ENCODE assay signal across 1 cellular context in the genomic region with DNA sequence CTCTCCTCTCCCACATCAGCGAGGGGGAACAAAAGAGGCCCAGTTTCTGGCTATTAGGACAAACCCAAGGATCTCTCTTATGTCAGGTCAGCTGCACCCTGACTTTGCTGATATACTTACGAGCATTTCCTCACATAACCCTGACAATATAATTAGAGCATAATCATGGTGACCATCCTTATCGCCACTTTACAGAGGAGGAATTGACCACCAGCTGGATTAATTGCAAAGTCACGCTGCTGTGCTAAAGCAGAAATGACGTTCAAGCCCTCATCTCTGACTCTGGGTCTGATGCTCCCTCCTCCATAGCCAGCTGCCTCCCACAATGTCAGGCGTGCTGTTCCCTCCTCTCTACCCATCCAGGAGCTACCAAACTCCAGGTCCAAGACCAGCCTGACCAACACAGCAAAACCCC.
TF ChIP-seq lines count a peak whose summit lies in the region.

No MANE protein-coding gene starts in this region.

TF ChIP-seq in K562, 482 proteins besides CTCF, POLR2A, EP300 and RAD21 (continued from another document and continues in another):
- TF ChIP-seq, protein P1, sequence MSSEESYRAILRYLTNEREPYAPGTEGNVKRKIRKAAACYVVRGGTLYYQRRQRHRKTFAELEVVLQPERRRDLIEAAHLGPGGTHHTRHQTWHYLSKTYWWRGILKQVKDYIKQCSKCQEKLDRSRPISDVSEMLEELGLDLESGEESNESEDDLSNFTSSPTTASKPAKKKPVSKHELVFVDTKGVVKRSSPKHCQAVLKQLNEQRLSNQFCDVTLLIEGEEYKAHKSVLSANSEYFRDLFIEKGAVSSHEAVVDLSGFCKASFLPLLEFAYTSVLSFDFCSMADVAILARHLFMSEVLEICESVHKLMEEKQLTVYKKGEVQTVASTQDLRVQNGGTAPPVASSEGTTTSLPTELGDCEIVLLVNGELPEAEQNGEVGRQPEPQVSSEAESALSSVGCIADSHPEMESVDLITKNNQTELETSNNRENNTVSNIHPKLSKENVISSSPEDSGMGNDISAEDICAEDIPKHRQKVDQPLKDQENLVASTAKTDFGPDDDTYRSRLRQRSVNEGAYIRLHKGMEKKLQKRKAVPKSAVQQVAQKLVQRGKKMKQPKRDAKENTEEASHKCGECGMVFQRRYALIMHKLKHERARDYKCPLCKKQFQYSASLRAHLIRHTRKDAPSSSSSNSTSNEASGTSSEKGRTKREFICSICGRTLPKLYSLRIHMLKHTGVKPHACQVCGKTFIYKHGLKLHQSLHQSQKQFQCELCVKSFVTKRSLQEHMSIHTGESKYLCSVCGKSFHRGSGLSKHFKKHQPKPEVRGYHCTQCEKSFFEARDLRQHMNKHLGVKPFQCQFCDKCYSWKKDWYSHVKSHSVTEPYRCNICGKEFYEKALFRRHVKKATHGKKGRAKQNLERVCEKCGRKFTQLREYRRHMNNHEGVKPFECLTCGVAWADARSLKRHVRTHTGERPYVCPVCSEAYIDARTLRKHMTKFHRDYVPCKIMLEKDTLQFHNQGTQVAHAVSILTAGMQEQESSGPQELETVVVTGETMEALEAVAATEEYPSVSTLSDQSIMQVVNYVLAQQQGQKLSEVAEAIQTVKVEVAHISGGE (CRISPR knock-in tag; IDR thresholded peaks at IDR 0.05) = no peak
- no peak for TF ChIP-seq GMEB1 (CRISPR knock-in tag; IDR thresholded peaks at IDR 0.05)
- TF ChIP-seq TARDBP (IDR thresholded peaks at IDR 0.05) = no peak
- TF ChIP-seq, protein P2, sequence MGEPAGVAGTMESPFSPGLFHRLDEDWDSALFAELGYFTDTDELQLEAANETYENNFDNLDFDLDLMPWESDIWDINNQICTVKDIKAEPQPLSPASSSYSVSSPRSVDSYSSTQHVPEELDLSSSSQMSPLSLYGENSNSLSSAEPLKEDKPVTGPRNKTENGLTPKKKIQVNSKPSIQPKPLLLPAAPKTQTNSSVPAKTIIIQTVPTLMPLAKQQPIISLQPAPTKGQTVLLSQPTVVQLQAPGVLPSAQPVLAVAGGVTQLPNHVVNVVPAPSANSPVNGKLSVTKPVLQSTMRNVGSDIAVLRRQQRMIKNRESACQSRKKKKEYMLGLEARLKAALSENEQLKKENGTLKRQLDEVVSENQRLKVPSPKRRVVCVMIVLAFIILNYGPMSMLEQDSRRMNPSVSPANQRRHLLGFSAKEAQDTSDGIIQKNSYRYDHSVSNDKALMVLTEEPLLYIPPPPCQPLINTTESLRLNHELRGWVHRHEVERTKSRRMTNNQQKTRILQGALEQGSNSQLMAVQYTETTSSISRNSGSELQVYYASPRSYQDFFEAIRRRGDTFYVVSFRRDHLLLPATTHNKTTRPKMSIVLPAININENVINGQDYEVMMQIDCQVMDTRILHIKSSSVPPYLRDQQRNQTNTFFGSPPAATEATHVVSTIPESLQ (CRISPR knock-in tag; IDR thresholded peaks at IDR 0.05) = no peak
- no peak for TF ChIP-seq SUPT5H (IDR thresholded peaks at IDR 0.05)
- no peak for TF ChIP-seq CHD2 (IDR thresholded peaks at IDR 0.05; ENCODE audit: low read depth, low read length)
- no peak for TF ChIP-seq DMBX1 (CRISPR knock-in tag; IDR thresholded peaks at IDR 0.05; ENCODE audit: borderline replicate concordance)
- TF ChIP-seq ZNF408 (CRISPR knock-in tag; IDR thresholded peaks at IDR 0.05; ENCODE audit: low read depth) = no peak
- peak; percentile 86 for TF ChIP-seq MEIS2 (IDR thresholded peaks at IDR 0.05; ENCODE audit: partially characterized antibody)
- TF ChIP-seq TEAD2 (tag; IDR thresholded peaks at IDR 0.05) = no peak
- no peak for TF ChIP-seq ZNF311 (CRISPR knock-in tag; IDR thresholded peaks at IDR 0.05)
- TF ChIP-seq ZNF507 (tag; conservative IDR thresholded peaks at IDR 0.05) = no peak
- TF ChIP-seq HMGXB4 (CRISPR knock-in tag; IDR thresholded peaks at IDR 0.05) = no peak
- TF ChIP-seq CCNT2 (IDR thresholded peaks at IDR 0.05; ENCODE audit: borderline replicate concordance, extremely low read depth, insufficient read length, low read depth, low read length) = peak; percentile 71
- TF ChIP-seq NR2F6 (CRISPR knock-in tag; IDR thresholded peaks at IDR 0.05) = no peak
- TF ChIP-seq MAFG (tag; conservative IDR thresholded peaks at IDR 0.05) = peak; percentile 99
- TF ChIP-seq POLR2H (tag; IDR thresholded peaks at IDR 0.05; ENCODE audit: low read depth) = no peak
- TF ChIP-seq, protein P3, sequence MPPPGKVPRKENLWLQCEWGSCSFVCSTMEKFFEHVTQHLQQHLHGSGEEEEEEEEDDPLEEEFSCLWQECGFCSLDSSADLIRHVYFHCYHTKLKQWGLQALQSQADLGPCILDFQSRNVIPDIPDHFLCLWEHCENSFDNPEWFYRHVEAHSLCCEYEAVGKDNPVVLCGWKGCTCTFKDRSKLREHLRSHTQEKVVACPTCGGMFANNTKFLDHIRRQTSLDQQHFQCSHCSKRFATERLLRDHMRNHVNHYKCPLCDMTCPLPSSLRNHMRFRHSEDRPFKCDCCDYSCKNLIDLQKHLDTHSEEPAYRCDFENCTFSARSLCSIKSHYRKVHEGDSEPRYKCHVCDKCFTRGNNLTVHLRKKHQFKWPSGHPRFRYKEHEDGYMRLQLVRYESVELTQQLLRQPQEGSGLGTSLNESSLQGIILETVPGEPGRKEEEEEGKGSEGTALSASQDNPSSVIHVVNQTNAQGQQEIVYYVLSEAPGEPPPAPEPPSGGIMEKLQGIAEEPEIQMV (tag; conservative IDR thresholded peaks at IDR 0.05; ENCODE audit: low read depth) = 0 out of 2 replicates have a peak, but pooled peaks have one; percentile 14
- TF ChIP-seq EHMT2 (IDR thresholded peaks at IDR 0.05) = peak; percentile 69; the same call in 1 of the 2 replicates
- TF ChIP-seq FUS (optimal IDR thresholded peaks at IDR 0.05; ENCODE audit: low read depth, low read length) = no peak
- no peak for TF ChIP-seq HDGF (IDR thresholded peaks at IDR 0.05)
- TF ChIP-seq GABPA (tag; conservative IDR thresholded peaks at IDR 0.05; ENCODE audit: low read depth) = peak; percentile 29; the same call in 1 of the 2 replicates
- TF ChIP-seq, protein P4, sequence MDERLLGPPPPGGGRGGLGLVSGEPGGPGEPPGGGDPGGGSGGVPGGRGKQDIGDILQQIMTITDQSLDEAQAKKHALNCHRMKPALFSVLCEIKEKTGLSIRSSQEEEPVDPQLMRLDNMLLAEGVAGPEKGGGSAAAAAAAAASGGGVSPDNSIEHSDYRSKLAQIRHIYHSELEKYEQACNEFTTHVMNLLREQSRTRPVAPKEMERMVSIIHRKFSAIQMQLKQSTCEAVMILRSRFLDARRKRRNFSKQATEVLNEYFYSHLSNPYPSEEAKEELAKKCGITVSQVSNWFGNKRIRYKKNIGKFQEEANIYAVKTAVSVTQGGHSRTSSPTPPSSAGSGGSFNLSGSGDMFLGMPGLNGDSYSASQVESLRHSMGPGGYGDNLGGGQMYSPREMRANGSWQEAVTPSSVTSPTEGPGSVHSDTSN (CRISPR knock-in tag; IDR thresholded peaks at IDR 0.05; ENCODE audit: low read depth) = no peak
- TF ChIP-seq, protein P4 (tag; conservative IDR thresholded peaks at IDR 0.05; ENCODE audit: low read depth) = peak; percentile 68
- peak; percentile 56 for TF ChIP-seq MYC (IDR thresholded peaks at IDR 0.05; ENCODE audit: low read depth, low read length)
- TF ChIP-seq MYC (CRISPR knock-in tag; IDR thresholded peaks at IDR 0.05; ENCODE audit: borderline replicate concordance, low read depth) = no peak
- no peak for TF ChIP-seq CCAR2 (IDR thresholded peaks at IDR 0.05; ENCODE audit: low read depth, low read length)
- TF ChIP-seq KLF6 (CRISPR knock-in tag; IDR thresholded peaks at IDR 0.05; ENCODE audit: borderline replicate concordance) = no peak
- peak; percentile 45; the same call in 1 of the 2 replicates for TF ChIP-seq EP400 (IDR thresholded peaks at IDR 0.05)
- no peak; the same call in 1 of the 2 replicates for TF ChIP-seq NFRKB (IDR thresholded peaks at IDR 0.05; ENCODE audit: low read depth)
- TF ChIP-seq ZNF41 (CRISPR knock-in tag; conservative IDR thresholded peaks at IDR 0.05) = no peak
- TF ChIP-seq, protein P5, sequence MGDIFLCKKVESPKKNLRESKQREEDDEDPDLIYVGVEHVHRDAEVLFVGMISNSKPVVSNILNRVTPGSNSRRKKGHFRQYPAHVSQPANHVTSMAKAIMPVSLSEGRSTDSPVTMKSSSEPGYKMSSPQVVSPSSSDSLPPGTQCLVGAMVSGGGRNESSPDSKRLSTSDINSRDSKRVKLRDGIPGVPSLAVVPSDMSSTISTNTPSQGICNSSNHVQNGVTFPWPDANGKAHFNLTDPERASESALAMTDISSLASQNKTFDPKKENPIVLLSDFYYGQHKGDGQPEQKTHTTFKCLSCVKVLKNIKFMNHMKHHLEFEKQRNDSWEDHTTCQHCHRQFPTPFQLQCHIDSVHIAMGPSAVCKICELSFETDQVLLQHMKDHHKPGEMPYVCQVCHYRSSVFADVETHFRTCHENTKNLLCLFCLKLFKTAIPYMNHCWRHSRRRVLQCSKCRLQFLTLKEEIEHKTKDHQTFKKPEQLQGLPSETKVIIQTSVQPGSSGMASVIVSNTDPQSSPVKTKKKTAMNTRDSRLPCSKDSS (IDR thresholded peaks at IDR 0.05; ENCODE audit: low read depth, partially characterized antibody) = no peak
- TF ChIP-seq BRF1 (IDR thresholded peaks at IDR 0.05; ENCODE audit: borderline replicate concordance, extremely low read depth, insufficient read length) = no peak
- TF ChIP-seq TAF9B (IDR thresholded peaks at IDR 0.05; ENCODE audit: partially characterized antibody) = peak; percentile 96
- no peak for TF ChIP-seq BRD9 (IDR thresholded peaks at IDR 0.05; ENCODE audit: low read depth, partially characterized antibody)
- TF ChIP-seq NR1H2 (CRISPR knock-in tag; IDR thresholded peaks at IDR 0.05) = no peak
- TF ChIP-seq, protein P6, sequence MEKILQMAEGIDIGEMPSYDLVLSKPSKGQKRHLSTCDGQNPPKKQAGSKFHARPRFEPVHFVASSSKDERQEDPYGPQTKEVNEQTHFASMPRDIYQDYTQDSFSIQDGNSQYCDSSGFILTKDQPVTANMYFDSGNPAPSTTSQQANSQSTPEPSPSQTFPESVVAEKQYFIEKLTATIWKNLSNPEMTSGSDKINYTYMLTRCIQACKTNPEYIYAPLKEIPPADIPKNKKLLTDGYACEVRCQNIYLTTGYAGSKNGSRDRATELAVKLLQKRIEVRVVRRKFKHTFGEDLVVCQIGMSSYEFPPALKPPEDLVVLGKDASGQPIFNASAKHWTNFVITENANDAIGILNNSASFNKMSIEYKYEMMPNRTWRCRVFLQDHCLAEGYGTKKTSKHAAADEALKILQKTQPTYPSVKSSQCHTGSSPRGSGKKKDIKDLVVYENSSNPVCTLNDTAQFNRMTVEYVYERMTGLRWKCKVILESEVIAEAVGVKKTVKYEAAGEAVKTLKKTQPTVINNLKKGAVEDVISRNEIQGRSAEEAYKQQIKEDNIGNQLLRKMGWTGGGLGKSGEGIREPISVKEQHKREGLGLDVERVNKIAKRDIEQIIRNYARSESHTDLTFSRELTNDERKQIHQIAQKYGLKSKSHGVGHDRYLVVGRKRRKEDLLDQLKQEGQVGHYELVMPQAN (IDR thresholded peaks at IDR 0.05; ENCODE audit: borderline replicate concordance) = no peak
- TF ChIP-seq BHLHE40 (IDR thresholded peaks at IDR 0.05; ENCODE audit: low read length) = peak; percentile 66
- TF ChIP-seq BCOR (IDR thresholded peaks at IDR 0.05) = peak; percentile 53; the same call in 1 of the 2 replicates
- no peak for TF ChIP-seq PATZ1 (CRISPR knock-in tag; IDR thresholded peaks at IDR 0.05; ENCODE audit: borderline replicate concordance)
- TF ChIP-seq ZNF146 (CRISPR knock-in tag; IDR thresholded peaks at IDR 0.05; ENCODE audit: unreplicated experiment) = no peak
- TF ChIP-seq POLR2AphosphoS2 (IDR thresholded peaks at IDR 0.05; ENCODE audit: low read length) = no peak
